ENCODE assay signal across 9 cellular contexts in genomic region chr6:113642714-113643442, GRCh38.
DNase-seq lines count a peak whose midpoint lies in the region; ATAC-seq and TF ChIP-seq lines count a peak whose summit lies in the region.
"Had no signal": no experiment of that assay in that cellular context is flagged by ENCODE, and none has a peak within 500 bp of the region (broad histone marks: within the 10 kb centered on the region; RNA-seq: fewer than 3 reads in every experiment).

No MANE protein-coding gene starts in this region.

- H3K36me3 ChIP-seq in endodermal cell (ENCODE audit: control insufficient read depth, insufficient read depth, low read length) (no peaks in the 10 kb centered on the region), uterus (no peaks in the 10 kb centered on the region), breast epithelium (no peaks in the 10 kb centered on the region)

- H3K9me3 Mint-ChIP-seq in endodermal cell: no peaks in the 10 kb centered on the region
- H3K9me3 Mint-ChIP-seq: T-helper 1 cell treated with Interleukin-12 subunit alpha and Interleukin-12 subunit beta and Interleukin-4 antibody, amounts not matched to agents 30 μg/mL and 1 μg/mL, for 36 hours had no signal

- WGBS in endodermal cell (ENCODE audit: insufficient coverage in 1 of 2, insufficient read length in 1 of 2), 2 experiments: 89% methylated on average over 2 of the region's 2 CpGs; no CpG with 5 or more reads in 1 of the 2 experiments

- TF ChIP-seq CTCF in endodermal cell (conservative IDR thresholded peaks at IDR 0.05) (no peak), uterus (IDR thresholded peaks at IDR 0.05) (no peak), breast epithelium (IDR thresholded peaks at IDR 0.05) (no peak)

- H3K4me1 ChIP-seq in endodermal cell (ENCODE audit: control insufficient read depth, insufficient read depth, low read length): peaks cover 4% of the 10 kb centered on the region
- H3K4me1 ChIP-seq in uterus: no peaks in the 10 kb centered on the region
- H3K4me1 ChIP-seq in breast epithelium: no peaks in the 10 kb centered on the region

- peaks cover 6% of the 10 kb centered on the region for H3K27me3 Mint-ChIP-seq in endodermal cell (ENCODE audit: insufficient read depth)

- H3K36me3 Mint-ChIP-seq in endodermal cell (ENCODE audit: low read depth): no peaks in the 10 kb centered on the region

- ATAC-seq in GM19035 (IDR thresholded peaks at IDR 0.05; ENCODE audit: unreplicated experiment) (peak; percentile 85), HG02798 (IDR thresholded peaks at IDR 0.05; ENCODE audit: poor library complexity, unreplicated experiment) (peak; percentile 96)

- peak overlapping the region; percentile 92 for H3K27ac Mint-ChIP-seq in endodermal cell
- H3K27ac Mint-ChIP-seq: T-helper 1 cell treated with Interleukin-12 subunit alpha and Interleukin-12 subunit beta and Interleukin-4 antibody, amounts not matched to agents 30 μg/mL and 1 μg/mL, for 36 hours had no signal

- H3K27ac ChIP-seq in endodermal cell (ENCODE audit: low read depth, low read length): no peak overlapping the region
- H3K27ac ChIP-seq in uterus: no peak overlapping the region
- peak overlapping the region in 1 of 2 donors; percentile 13 for H3K27ac ChIP-seq in breast epithelium

- H3K4me1 Mint-ChIP-seq in endodermal cell: peaks cover 18% of the 10 kb centered on the region

- no peak overlapping the region for H3K9ac ChIP-seq in endodermal cell (ENCODE audit: extremely low read depth, low read length, poor library complexity, severe bottlenecking)

- H3K4me3 Mint-ChIP-seq in endodermal cell: peak overlapping the region; percentile 3
- H3K4me3 Mint-ChIP-seq: T-helper 1 cell treated with Interleukin-12 subunit alpha and Interleukin-12 subunit beta and Interleukin-4 antibody, amounts not matched to agents 30 μg/mL and 1 μg/mL, for 36 hours had no signal

- DNase-seq in NCI-H146 treated with DMSO at 0.1 percent for 48 hours (lab: John Stamatoyannopoulos, UW; ENCODE audit: unreplicated experiment): peak; percentile 96
- no peak for DNase-seq in endodermal cell
- DNase-seq in activated CD4-positive, alpha-beta T cell treated with anti-CD3 and anti-CD28 coated beads for 4 hours: no peak
- DNase-seq in activated CD8-positive, alpha-beta memory T cell treated with anti-CD3 and anti-CD28 coated beads, Interleukin-2, amount 50 U/mL, for 48 hours: no peak
- no peak for DNase-seq in uterus
- DNase-seq in breast epithelium (ENCODE audit: low spot score in 2 of 2): no peak

- H3K4me3 ChIP-seq in endodermal cell (ENCODE audit: low read length) (peak overlapping the region; percentile 50), uterus (no peak overlapping the region), breast epithelium (no peak overlapping the region)

- TF ChIP-seq POLR2A in uterus (IDR thresholded peaks at IDR 0.05) (no peak), breast epithelium (IDR thresholded peaks at IDR 0.05) (no peak)

- no peaks in the 10 kb centered on the region for H3K27me3 ChIP-seq in endodermal cell (ENCODE audit: control insufficient read depth, insufficient read depth, low read length, poor library complexity, severe bottlenecking)
- H3K27me3 ChIP-seq in uterus: no peaks in the 10 kb centered on the region
- H3K27me3 ChIP-seq in breast epithelium: no peaks in the 10 kb centered on the region

- intact Hi-C loops in uterus (cut with DNase I; ENCODE audit: low total_unique reads) (no loop called here), breast epithelium (cut with DNase I; ENCODE audit: low total_unique reads) (loop anchor here (1.0 kb wide), 1 partner anchor 9 kb away; no protein-coding TSS in a partner anchor)

- H3K9me3 ChIP-seq in endodermal cell (ENCODE audit: control insufficient read depth, low read length) (no peaks in the 10 kb centered on the region), uterus (no peaks in the 10 kb centered on the region), breast epithelium (no peaks in the 10 kb centered on the region)
